Comparison of ENCODE assay signal across 27 cellular contexts in genomic region chr6:95354551-95354950, GRCh38.
A peak's percentile ranks its signal among the peaks of the same experiment; 100 is the strongest.
DNase-seq lines count a peak whose midpoint lies in the region; ATAC-seq, FAIRE-seq and TF ChIP-seq lines count a peak whose summit lies in the region.
"Had no signal": no experiment of that assay in that cellular context is flagged by ENCODE, and none has a peak within 500 bp of the region (broad histone marks: within the 10 kb centered on the region; RNA-seq: fewer than 3 reads in every experiment).

No MANE protein-coding gene starts in this region.

- H3K36me3 ChIP-seq in Karpas-422 (ENCODE audit: insufficient read depth, low read length) (no peaks in the 10 kb centered on the region; the same call in 1 of the 2 replicates), endodermal cell (ENCODE audit: control insufficient read depth, insufficient read depth, low read length) (no peaks in the 10 kb centered on the region), kidney (ENCODE audit: control insufficient read depth in 1 of 2, insufficient read depth in 2 of 2, low read length in 2 of 2) (no peaks in the 10 kb centered on the region)
- H3K36me3 ChIP-seq in naive thymus-derived CD4-positive, alpha-beta T cell (ENCODE audit: control insufficient read depth in 2 of 3, insufficient read depth in 3 of 3, low read length in 3 of 3) = no peaks in the 10 kb centered on the region
- H3K36me3 ChIP-seq: BE2C, BLaER1 had no signal

- peak overlapping the region; percentile 80 for H2AFZ ChIP-seq in Karpas-422 (ENCODE audit: low read length)

- H3K4me1 Mint-ChIP-seq in endodermal cell = peaks cover 23% of the 10 kb centered on the region
- no peaks in the 10 kb centered on the region for H3K4me1 Mint-ChIP-seq in naive thymus-derived CD4-positive, alpha-beta T cell
- H3K4me1 Mint-ChIP-seq: CD14-positive monocyte; CD4-positive, alpha-beta memory T cell; CD4-positive, CD25-positive, alpha-beta regulatory T cell; CD8-positive, alpha-beta memory T cell had no signal

- H3K27ac Mint-ChIP-seq in endodermal cell = no peak overlapping the region
- no peak overlapping the region for H3K27ac Mint-ChIP-seq in naive thymus-derived CD4-positive, alpha-beta T cell
- H3K27ac Mint-ChIP-seq: CD14-positive monocyte; CD4-positive, alpha-beta memory T cell; CD4-positive, CD25-positive, alpha-beta regulatory T cell; CD8-positive, alpha-beta memory T cell had no signal

- peak overlapping the region; percentile 33; the same call in 1 of the 2 replicates for H3K4me3 ChIP-seq in Karpas-422 (ENCODE audit: low read length)
- H3K4me3 ChIP-seq in endodermal cell (ENCODE audit: low read length) = peak overlapping the region; percentile 39
- no peak overlapping the region for H3K4me3 ChIP-seq in kidney (ENCODE audit: low read length in 2 of 2)
- H3K4me3 ChIP-seq in naive thymus-derived CD4-positive, alpha-beta T cell (ENCODE audit: low read length) = no peak overlapping the region
- H3K4me3 ChIP-seq: BLaER1, GM12878 had no signal

- no peaks in the 10 kb centered on the region for H4K20me1 ChIP-seq in Karpas-422 (ENCODE audit: insufficient read depth, low read depth, low read length)
- H4K20me1 ChIP-seq: BLaER1 had no signal

- H3K9me3 ChIP-seq in Karpas-422 (ENCODE audit: low read length) (no peaks in the 10 kb centered on the region), endodermal cell (ENCODE audit: control insufficient read depth, low read length) (peaks cover 11% of the 10 kb centered on the region), kidney (ENCODE audit: control insufficient read depth in 1 of 2, low read length in 2 of 2) (no peaks in the 10 kb centered on the region)
- no peaks in the 10 kb centered on the region for H3K9me3 ChIP-seq in naive thymus-derived CD4-positive, alpha-beta T cell (ENCODE audit: control insufficient read depth in 2 of 3, low read length in 3 of 3)
- H3K9me3 ChIP-seq: BE2C, BLaER1 had no signal

- no peaks in the 10 kb centered on the region for H3K27me3 Mint-ChIP-seq in endodermal cell (ENCODE audit: insufficient read depth)
- no peaks in the 10 kb centered on the region for H3K27me3 Mint-ChIP-seq in naive thymus-derived CD4-positive, alpha-beta T cell
- H3K27me3 Mint-ChIP-seq: CD4-positive, alpha-beta memory T cell; CD4-positive, CD25-positive, alpha-beta regulatory T cell; CD8-positive, alpha-beta memory T cell had no signal

- no peak overlapping the region for H3K27ac ChIP-seq in Karpas-422 (ENCODE audit: low read length)
- no peak overlapping the region for H3K27ac ChIP-seq in endodermal cell (ENCODE audit: low read depth, low read length)
- no peak overlapping the region for H3K27ac ChIP-seq in kidney (ENCODE audit: low read depth in 2 of 2, low read length in 2 of 2)
- no peak overlapping the region for H3K27ac ChIP-seq in naive thymus-derived CD4-positive, alpha-beta T cell (ENCODE audit: low read depth, low read length)
- H3K27ac ChIP-seq: BLaER1 had no signal

- peaks cover 51% of the 10 kb centered on the region for H3K4me1 ChIP-seq in Karpas-422 (ENCODE audit: low read length)
- H3K4me1 ChIP-seq in endodermal cell (ENCODE audit: control insufficient read depth, insufficient read depth, low read length) = peaks cover 7% of the 10 kb centered on the region
- H3K4me1 ChIP-seq in kidney (ENCODE audit: control insufficient read depth in 1 of 2, insufficient read depth in 1 of 2, low read depth in 1 of 2, low read length in 2 of 2) = no peaks in the 10 kb centered on the region
- H3K4me1 ChIP-seq in naive thymus-derived CD4-positive, alpha-beta T cell (ENCODE audit: control insufficient read depth in 2 of 2, insufficient read depth in 2 of 2, low read length in 2 of 2) = no peaks in the 10 kb centered on the region
- H3K4me1 ChIP-seq: BLaER1 had no signal

- no peaks in the 10 kb centered on the region for H3K79me2 ChIP-seq in Karpas-422 (ENCODE audit: low read length)

- intact Hi-C loops in kidney (cut with DNase I) = no loop called here
- intact Hi-C loops in naive thymus-derived CD4-positive, alpha-beta T cell (cut with micrococcal nuclease) = no loop called here

- FAIRE-seq in kidney (lab: Jason Lieb, UNC) = no peak
- FAIRE-seq: A204.1, GM12878, GM12892, GM18507 had no signal

- peaks cover 9% of the 10 kb centered on the region for H3K9me3 Mint-ChIP-seq in endodermal cell
- H3K9me3 Mint-ChIP-seq in naive thymus-derived CD4-positive, alpha-beta T cell = peaks cover 0 to 6% (median 0%) of the 10 kb centered on the region in 11 donors
- H3K9me3 Mint-ChIP-seq: CD4-positive, alpha-beta memory T cell had no signal

- 92 to 96% methylated on average over 6 to 10 of the region's 10 CpGs for WGBS in endodermal cell (ENCODE audit: insufficient coverage in 1 of 2, insufficient read length in 1 of 2), 2 experiments

- ATAC-seq in naive thymus-derived CD4-positive, alpha-beta T cell = no peak
- ATAC-seq in GM21360 (IDR thresholded peaks at IDR 0.05; ENCODE audit: unreplicated experiment) = no peak
- ATAC-seq: GM12878 had no signal

- CTCF ChIA-PET in naive thymus-derived CD4-positive, alpha-beta T cell (lab: Charles Lee) = no interaction called here

- TF ChIP-seq CTCF in endodermal cell (conservative IDR thresholded peaks at IDR 0.05) (no peak), kidney (IDR thresholded peaks at IDR 0.05; ENCODE audit: borderline replicate concordance, extremely low read depth, insufficient read depth) (no peak)

- H3K9ac ChIP-seq in Karpas-422 (ENCODE audit: low read length) (no peak overlapping the region), endodermal cell (ENCODE audit: extremely low read depth, low read length, poor library complexity, severe bottlenecking) (no peak overlapping the region), kidney (ENCODE audit: low read length in 2 of 2) (no peak overlapping the region)
- H3K9ac ChIP-seq: BLaER1 had no signal

- no peak overlapping the region for H3K4me3 Mint-ChIP-seq in endodermal cell
- H3K4me3 Mint-ChIP-seq in naive thymus-derived CD4-positive, alpha-beta T cell = no peak overlapping the region
- H3K4me3 Mint-ChIP-seq: CD14-positive monocyte; CD4-positive, alpha-beta memory T cell; CD4-positive, CD25-positive, alpha-beta regulatory T cell; CD8-positive, alpha-beta memory T cell had no signal

- H3K36me3 Mint-ChIP-seq in endodermal cell (ENCODE audit: low read depth) = peaks cover 15% of the 10 kb centered on the region
- H3K36me3 Mint-ChIP-seq in naive thymus-derived CD4-positive, alpha-beta T cell = no peaks in the 10 kb centered on the region
- H3K36me3 Mint-ChIP-seq: CD14-positive monocyte; CD4-positive, alpha-beta memory T cell; CD4-positive, CD25-positive, alpha-beta regulatory T cell; CD8-positive, alpha-beta memory T cell had no signal

- peak overlapping the region; percentile 37 for H3K4me2 ChIP-seq in Karpas-422 (ENCODE audit: low read depth, low read length, poor library complexity, severe bottlenecking)
- H3K4me2 ChIP-seq: BLaER1 had no signal

- POLR2A ChIA-PET in naive thymus-derived CD4-positive, alpha-beta T cell (lab: Charles Lee) = no interaction called here

- DNase-seq in Karpas-422 = no peak
- no peak for DNase-seq in endodermal cell
- DNase-seq in kidney = peak; percentile 49
- no peak for DNase-seq in T-helper 9 cell
- DNase-seq in naive thymus-derived CD4-positive, alpha-beta T cell = no peak
- no peak for DNase-seq in DMS79 (lab: John Stamatoyannopoulos, UW)
- DNase-seq: 8988T; ACHN; BE2C; C1 segment of cervical spinal cord; CD4-positive, alpha-beta memory T cell; CD4-positive, CD25-positive, alpha-beta regulatory T cell; CD8-positive, alpha-beta memory T cell; COR-L47; DMS 273 treated with DMSO at 0.1 percent for 48 hours; DMS153; DMS53; DND-41; EL; GDM1 had no signal

- no peaks in the 10 kb centered on the region for H3K9me2 ChIP-seq in Karpas-422 (replicated peaks; ENCODE audit: insufficient read depth, low read length)

- no peaks in the 10 kb centered on the region for H3K27me3 ChIP-seq in Karpas-422 (ENCODE audit: low read length)
- H3K27me3 ChIP-seq in endodermal cell (ENCODE audit: control insufficient read depth, insufficient read depth, low read length, poor library complexity, severe bottlenecking) = no peaks in the 10 kb centered on the region
- no peaks in the 10 kb centered on the region for H3K27me3 ChIP-seq in naive thymus-derived CD4-positive, alpha-beta T cell (ENCODE audit: control insufficient read depth in 2 of 2, insufficient read depth in 2 of 2, low read length in 2 of 2)
- H3K27me3 ChIP-seq: BE2C, BLaER1 had no signal

Comparison
In these comparisons a context has a peak if more than half of its experiments do, and no peak if none do; other contexts are left out.
1. H3K4me3 ChIP-seq: peak in Karpas-422 (single experiment) and endodermal cell (single experiment); none in kidney (0 of 2) and naive thymus-derived CD4-positive, alpha-beta T cell (single experiment).